Comparison of ENCODE assay signal across 21 cellular contexts in genomic region chr7:143396625-143397556, GRCh38. TPM values are rescaled to one million over a fixed set of nuclear protein-coding genes. Genes with fewer than 3 reads are reported as not detected.
A peak's percentile ranks its signal among the peaks of the same experiment; 100 is the strongest.
DNase-seq lines count a peak whose midpoint lies in the region; ATAC-seq and TF ChIP-seq lines count a peak whose summit lies in the region.
"Had no signal": no experiment of that assay in that cellular context is flagged by ENCODE, and none has a peak within 500 bp of the region (broad histone marks: within the 10 kb centered on the region; RNA-seq: fewer than 3 reads in every experiment).

No MANE protein-coding gene starts in this region.

- H3K27ac ChIP-seq in osteoblast (ENCODE audit: low read depth, low read length): no peak overlapping the region
- H3K27ac ChIP-seq: Peyer's patch had no signal

- H3K4me2 ChIP-seq in osteoblast (ENCODE audit: insufficient read depth, low read length): no peak overlapping the region

- no peaks in the 10 kb centered on the region for H3K36me3 Mint-ChIP-seq in glutamatergic neuron (ENCODE audit: unreplicated experiment)
- H3K36me3 Mint-ChIP-seq in activated T-helper 17 cell treated with anti-CD3 and anti-CD28 coated beads, Interleukin-2, amount 50 U/mL, for 72 hours (ENCODE audit: low read depth): peaks cover 18% of the 10 kb centered on the region

- H3K4me3 Mint-ChIP-seq in glutamatergic neuron (ENCODE audit: unreplicated experiment): peak overlapping the region; percentile 34
- H3K4me3 Mint-ChIP-seq in activated T-helper 17 cell treated with anti-CD3 and anti-CD28 coated beads, Interleukin-2, amount 50 U/mL, for 72 hours: no peak overlapping the region

- ATAC-seq in activated T-helper 17 cell treated with anti-CD3 and anti-CD28 coated beads, Interleukin-2, amount 50 U/mL, for 72 hours (replicated peaks): no peak
- ATAC-seq in GM18873 (IDR thresholded peaks at IDR 0.05; ENCODE audit: low FRiP score, unreplicated experiment): no peak

- H3K9me3 ChIP-seq in osteoblast (ENCODE audit: low read depth, low read length): no peaks in the 10 kb centered on the region
- H3K9me3 ChIP-seq: adrenal gland, heart right ventricle, Peyer's patch had no signal

- H3K27ac Mint-ChIP-seq in glutamatergic neuron (ENCODE audit: unreplicated experiment): peak overlapping the region; percentile 38
- no peak overlapping the region for H3K27ac Mint-ChIP-seq in activated T-helper 17 cell treated with anti-CD3 and anti-CD28 coated beads, Interleukin-2, amount 50 U/mL, for 72 hours

- H3K4me3 ChIP-seq in osteoblast (ENCODE audit: insufficient read depth, low read length): no peak overlapping the region
- H3K4me3 ChIP-seq: adrenal gland, heart right ventricle, Peyer's patch had no signal

- peaks cover 7% of the 10 kb centered on the region for H4K20me1 ChIP-seq in osteoblast (ENCODE audit: insufficient read depth, low read length)

- no peaks in the 10 kb centered on the region for H3K79me2 ChIP-seq in osteoblast (ENCODE audit: insufficient read depth, low read length)

- H3K27me3 ChIP-seq in osteoblast (ENCODE audit: insufficient read depth, low read length): peaks cover 3% of the 10 kb centered on the region
- H3K27me3 ChIP-seq: adrenal gland, heart right ventricle, Peyer's patch had no signal

- peaks cover 18% of the 10 kb centered on the region for H3K4me1 ChIP-seq in osteoblast (ENCODE audit: insufficient read depth, low read length)

- H2AFZ ChIP-seq in osteoblast (ENCODE audit: low read length): no peak overlapping the region

- peaks cover 9% of the 10 kb centered on the region for H3K36me3 ChIP-seq in osteoblast (ENCODE audit: insufficient read depth, low read length)
- H3K36me3 ChIP-seq: adrenal gland had no signal

- H3K4me1 Mint-ChIP-seq in glutamatergic neuron (ENCODE audit: low read depth, unreplicated experiment): no peaks in the 10 kb centered on the region
- peaks cover 5% of the 10 kb centered on the region for H3K4me1 Mint-ChIP-seq in activated T-helper 17 cell treated with anti-CD3 and anti-CD28 coated beads, Interleukin-2, amount 50 U/mL, for 72 hours

- H3K9me3 Mint-ChIP-seq in glutamatergic neuron (ENCODE audit: unreplicated experiment): peaks cover 8% of the 10 kb centered on the region
- H3K9me3 Mint-ChIP-seq in activated T-helper 17 cell treated with anti-CD3 and anti-CD28 coated beads, Interleukin-2, amount 50 U/mL, for 72 hours: no peaks in the 10 kb centered on the region

- TF ChIP-seq CTCF in glutamatergic neuron (IDR thresholded peaks at IDR 0.05; ENCODE audit: partially characterized antibody, unreplicated experiment): no peak
- TF ChIP-seq CTCF in osteoblast (IDR thresholded peaks at IDR 0.05; ENCODE audit: extremely low read depth, low read depth, low read length): no peak

- H3K27me3 Mint-ChIP-seq in glutamatergic neuron (ENCODE audit: unreplicated experiment): peaks cover 10% of the 10 kb centered on the region
- no peaks in the 10 kb centered on the region for H3K27me3 Mint-ChIP-seq in activated T-helper 17 cell treated with anti-CD3 and anti-CD28 coated beads, Interleukin-2, amount 50 U/mL, for 72 hours

- DNase-seq in AG20443 (ENCODE audit: low spot score): peak; percentile 53
- DNase-seq in EL: peak; percentile 59
- no peak for DNase-seq in glutamatergic neuron
- DNase-seq in osteoblast (ENCODE audit: insufficient read length, low spot score, missing footprints): peak; percentile 88
- no peak for DNase-seq in KG1 (lab: John Stamatoyannopoulos, UW)
- DNase-seq: cortex of kidney; heart right ventricle; NCI-H1436; NCI-H510A; NK-92 treated with Interleukin-12 subunit alpha and Interleukin-12 subunit beta, amount 100 ng/mL, for 24 hours; stimulated activated CD4-positive, alpha-beta T cell treated with anti-CD3 and anti-CD28 coated beads, Interleukin-1b, Interleukin-23, amount 100 ng/mL, for 48 hours; stimulated activated naive CD4-positive, alpha-beta T cell had no signal

RNA-seq across cellular contexts. Expression of gene EPHA1, which starts 11.8 kb away (rescaled TPM):
- total RNA-seq in glutamatergic neuron (ENCODE audit: unreplicated experiment): 4.7 TPM
- not detected in 2 replicates for total RNA-seq in osteoblast
- 1 to 10 TPM in 1 of 2 donors, under 1 TPM in 1; 0.65 to 1.8 TPM for total RNA-seq in activated T-helper 17 cell treated with anti-CD3 and anti-CD28 coated beads, Interleukin-2, amount 50 U/mL, for 72 hours
- total RNA-seq: osteocyte had no signal

RNA-seq across cellular contexts. Expression of gene ZYX, which starts 15.7 kb away (rescaled TPM):
- 163 TPM for total RNA-seq in glutamatergic neuron (ENCODE audit: unreplicated experiment)
- 38.9 and 47.4 TPM in 2 replicates for total RNA-seq in osteoblast
- total RNA-seq in activated T-helper 17 cell treated with anti-CD3 and anti-CD28 coated beads, Interleukin-2, amount 50 U/mL, for 72 hours: 100 to 1,000 TPM; 116 to 146 TPM

RNA-seq across cellular contexts. Expression of gene FAM131B, which starts 34.4 kb away (rescaled TPM):
- total RNA-seq in glutamatergic neuron (ENCODE audit: unreplicated experiment): 111 TPM
- total RNA-seq in osteoblast: 1.2 and 1.4 TPM in 2 replicates
- total RNA-seq in activated T-helper 17 cell treated with anti-CD3 and anti-CD28 coated beads, Interleukin-2, amount 50 U/mL, for 72 hours: 1 to 10 TPM in 1 of 2 donors, under 1 TPM in 1; 0.85 to 1.1 TPM

RNA-seq across cellular contexts. Expression of gene TAS2R60, which starts 46.4 kb away (rescaled TPM):
- total RNA-seq in glutamatergic neuron (ENCODE audit: unreplicated experiment) (not detected), osteoblast (not detected in 2 replicates)
- total RNA-seq in activated T-helper 17 cell treated with anti-CD3 and anti-CD28 coated beads, Interleukin-2, amount 50 U/mL, for 72 hours: not detected
- total RNA-seq: bronchial epithelial cell, heart right ventricle, lung microvascular endothelial cell, M059J, osteocyte, skeletal muscle tissue had no signal

Comparison
In these comparisons a context has a peak if more than half of its experiments do, and no peak if none do; other contexts are left out.
1. DNase-seq: peak in AG20443 (single experiment), EL (single experiment) and osteoblast (single experiment); none in glutamatergic neuron (single experiment) and KG1 (single experiment).
2. RNA of gene FAM131B, which starts 34.4 kb away (total RNA-seq): 111 TPM in glutamatergic neuron (single experiment); 1.2 to 1.4 TPM in osteoblast and 0.85 to 1.1 TPM in activated T-helper 17 cell treated with anti-CD3 and anti-CD28 coated beads, Interleukin-2, amount 50 U/mL, for 72 hours; every median in the first group is over 10 times any median in the second.